Comparison of ENCODE assay signal across 26 cellular contexts in genomic region chr7:133562617-133563016, GRCh38.
DNase-seq lines count a peak whose midpoint lies in the region; ATAC-seq, FAIRE-seq and TF ChIP-seq lines count a peak whose summit lies in the region.
"Had no signal": no experiment of that assay in that cellular context is flagged by ENCODE, and none has a peak within 500 bp of the region (broad histone marks: within the 10 kb centered on the region; RNA-seq: fewer than 3 reads in every experiment).

No MANE protein-coding gene starts in this region.

- FAIRE-seq in GM19239 (lab: Jason Lieb, UNC): no peak
- FAIRE-seq: G401.6 had no signal

- no peak overlapping the region for H2AK9ac ChIP-seq in IMR-90 (replicated peaks; ENCODE audit: low read depth, low read length, poor library complexity)

- H3K4me3 ChIP-seq in IMR-90 (ENCODE audit: insufficient read depth, low read depth, low read length): no peak overlapping the region
- H3K4me3 ChIP-seq in fibroblast of lung (replicated peaks in 1 of 4; ENCODE audit: control extremely low read depth in 1 of 4, insufficient read depth in 1 of 4, low read depth in 3 of 4, low read length in 4 of 4): no peak overlapping the region
- no peak overlapping the region for H3K4me3 ChIP-seq in retinal pigment epithelial cell (ENCODE audit: low read length)
- H3K4me3 ChIP-seq: coronary artery, esophagus muscularis mucosa, SK-N-MC, skin epidermis, thoracic aorta had no signal

- peak overlapping the region; percentile 63 for H3K4me2 ChIP-seq in IMR-90 (ENCODE audit: low read depth, low read length)
- H3K4me2 ChIP-seq in fibroblast of lung (ENCODE audit: extremely low read depth, insufficient read depth, low read length): no peak overlapping the region

- TF ChIP-seq POLR2A in IMR-90 (IDR thresholded peaks at IDR 0.05; ENCODE audit: low read depth, low read length) (no peak), GM18505 (IDR thresholded peaks at IDR 0.05; ENCODE audit: borderline replicate concordance, extremely low read depth, insufficient read depth, insufficient read length) (no peak)

- H4K20me1 ChIP-seq in IMR-90 (ENCODE audit: insufficient read depth, low read length): peaks cover 2% of the 10 kb centered on the region; the same call in 1 of the 2 replicates
- no peaks in the 10 kb centered on the region for H4K20me1 ChIP-seq in fibroblast of lung (ENCODE audit: control insufficient read depth, extremely low read depth, insufficient read depth, low read length)

- H3K4me1 ChIP-seq in IMR-90 (ENCODE audit: control insufficient read depth, insufficient read depth, low read length) (peaks cover 6% of the 10 kb centered on the region), fibroblast of lung (ENCODE audit: control insufficient read depth, extremely low read depth, insufficient read depth, low read length) (peaks cover 3% of the 10 kb centered on the region)
- H3K4me1 ChIP-seq: esophagus muscularis mucosa had no signal

- in situ Hi-C loops in IMR-90 (cut with MboI; ENCODE audit: low sequenced_read_pairs): no loop called here

- BruUV-seq in IMR-90 (replicated peaks; lab: Mats Ljungman, UMichigan): no TSS peak

- H3K27ac ChIP-seq in IMR-90 (ENCODE audit: insufficient read depth, low read length) (no peak overlapping the region), fibroblast of lung (ENCODE audit: insufficient read depth, low read length) (no peak overlapping the region)
- H3K27ac ChIP-seq: coronary artery, esophagus muscularis mucosa, skin epidermis, thoracic aorta had no signal

- peak overlapping the region; percentile 81; the same call in 1 of the 2 replicates for H3K14ac ChIP-seq in IMR-90 (replicated peaks; ENCODE audit: low read depth, low read length)

- no peak overlapping the region for H2AK5ac ChIP-seq in IMR-90 (ENCODE audit: low read depth, low read length)

- TF ChIP-seq RAD21 in IMR-90 (IDR thresholded peaks at IDR 0.05; ENCODE audit: low read length): no peak

- H4K8ac ChIP-seq in IMR-90 (ENCODE audit: low read depth in 2 of 2, low read length in 2 of 2): no peak overlapping the region

- H3K27me3 ChIP-seq in IMR-90 (ENCODE audit: control insufficient read depth, insufficient read depth, low read length): no peaks in the 10 kb centered on the region
- no peaks in the 10 kb centered on the region for H3K27me3 ChIP-seq in fibroblast of lung (ENCODE audit: control insufficient read depth, insufficient read depth, low read length)
- H3K27me3 ChIP-seq: BE2C, esophagus muscularis mucosa had no signal

- dilution Hi-C loops in IMR-90 (cut with HindIII; ENCODE audit: low sequenced_read_pairs, unreplicated experiment): no loop called here

- H3K9me1 ChIP-seq in IMR-90 (ENCODE audit: insufficient read depth, low read length): peaks cover 4% of the 10 kb centered on the region; the same call in 1 of the 2 replicates

- TF ChIP-seq CTCF in IMR-90 (conservative IDR thresholded peaks at IDR 0.05; ENCODE audit: low read depth, low read length) (no peak), fibroblast of lung (conservative IDR thresholded peaks at IDR 0.05 in 1 of 2, IDR thresholded peaks at IDR 0.05 in 1 of 2; ENCODE audit: low read depth in 1 of 2, low read length in 2 of 2) (no peak), retinal pigment epithelial cell (conservative IDR thresholded peaks at IDR 0.05; ENCODE audit: low read depth, low read length) (no peak)

- no peak overlapping the region; the same call in 1 of the 2 replicates for H3K18ac ChIP-seq in IMR-90 (ENCODE audit: low read depth, low read length)

- intact Hi-C loops in IMR-90 (cut with micrococcal nuclease): loop anchor here (10.0 kb wide), 1 partner anchor 292 kb away; no protein-coding TSS in a partner anchor

- H4K91ac ChIP-seq in IMR-90 (ENCODE audit: insufficient read depth, low read depth, low read length): peak overlapping the region; percentile 66; the same call in 1 of the 2 replicates

- H3K9ac ChIP-seq in IMR-90 (ENCODE audit: low read depth, low read length): no peak overlapping the region
- H3K9ac ChIP-seq in fibroblast of lung (ENCODE audit: insufficient read depth, low read length): no peak overlapping the region

- H2BK20ac ChIP-seq in IMR-90 (ENCODE audit: low read depth, low read length): peak overlapping the region; percentile 80; the same call in 1 of the 2 replicates

- no peak overlapping the region for H4K5ac ChIP-seq in IMR-90 (ENCODE audit: low read depth, low read length)

- no peak overlapping the region; the same call in 1 of the 2 replicates for H3K23ac ChIP-seq in IMR-90 (ENCODE audit: low read depth, low read length)

- H2BK120ac ChIP-seq in IMR-90 (ENCODE audit: low read depth, low read length): peak overlapping the region; percentile 71; the same call in 1 of the 2 replicates

- H3K4ac ChIP-seq in IMR-90 (ENCODE audit: low read depth, low read length): no peak overlapping the region

- H3K9me3 ChIP-seq in IMR-90 (ENCODE audit: control insufficient read depth, insufficient read depth, low read length) (no peaks in the 10 kb centered on the region), fibroblast of lung (ENCODE audit: control insufficient read depth, insufficient read depth, low read depth, low read length) (no peaks in the 10 kb centered on the region)
- H3K9me3 ChIP-seq: BE2C, esophagus muscularis mucosa, thoracic aorta had no signal

- peaks cover 7 to 19% of the 10 kb centered on the region in 2 experiments; a peak in 3 of 4 replicates for H3K79me1 ChIP-seq in IMR-90 (ENCODE audit: low read depth in 1 of 2, low read length in 2 of 2)

- H3K36me3 ChIP-seq in IMR-90 (ENCODE audit: control insufficient read depth, insufficient read depth, low read length) (no peaks in the 10 kb centered on the region), fibroblast of lung (ENCODE audit: control insufficient read depth, insufficient read depth, low read length) (no peaks in the 10 kb centered on the region)
- H3K36me3 ChIP-seq: BE2C, esophagus muscularis mucosa, thoracic aorta had no signal

- no peak overlapping the region for H3K56ac ChIP-seq in IMR-90 (ENCODE audit: extremely low read depth, insufficient read depth, low read length)

- no peaks in the 10 kb centered on the region for H3K79me2 ChIP-seq in fibroblast of lung (ENCODE audit: control insufficient read depth, insufficient read depth, low read length)

- H2BK15ac ChIP-seq in IMR-90 (ENCODE audit: low read depth, low read length): no peak overlapping the region

- WGBS in IMR-90 (ENCODE audit: extremely low coverage in 2 of 2, insufficient read length in 1 of 2), 2 experiments: no CpG with 5 or more reads among the region's 4 CpGs

- CTCF ChIA-PET in IMR-90 (lab: Yijun Ruan, JAX): interaction anchor here (1.1 kb wide), 1 partner anchor 20 kb away, joined by 7 read pairs; no protein-coding TSS in a partner anchor

- ATAC-seq in IMR-90 (ENCODE audit: low read depth): peak; percentile 80
- ATAC-seq in GM18505 (IDR thresholded peaks at IDR 0.05; ENCODE audit: unreplicated experiment): no peak
- ATAC-seq: left cardiac atrium; natural killer cell; stimulated activated naive B cell treated with anti-CD40 and anti-IgM and Interleukin-4, amounts not matched to agents 10 μg/mL and 1 μg/mL and 100 μg/mL, for 72 hours had no signal

- POLR2A ChIA-PET in IMR-90 (lab: Charles Lee; ENCODE audit: unreplicated experiment): no interaction called here

- peak overlapping the region; percentile 75 for H2BK5ac ChIP-seq in IMR-90 (ENCODE audit: low read depth, low read length, poor library complexity, severe bottlenecking)

- DNase-seq in COLO829 (ENCODE audit: low spot score): peak; percentile 31
- peak; percentile 41 for DNase-seq in IMR-90
- DNase-seq in fibroblast of lung (ENCODE audit: low read depth in 2 of 2): peak; percentile 21 to 79
- peak; percentile 39 for DNase-seq in retinal pigment epithelial cell (ENCODE audit: low read depth)
- no peak for DNase-seq in GM19239 (ENCODE audit: insufficient read length, low spot score)
- no peak for DNase-seq in C1 segment of cervical spinal cord (lab: John Stamatoyannopoulos, UW)
- DNase-seq: activated B cell treated with CpG ODN at 0.5 μM for 24 hours; activated CD4-positive, alpha-beta T cell treated with anti-CD3 and anti-CD28 coated beads, Interleukin-2, amount 50 U/mL, for 4 hours; activated CD8-positive, alpha-beta memory T cell treated with anti-CD3 and anti-CD28 coated beads, Interleukin-2, amount 50 U/mL, for 48 hours; activated effector memory CD4-positive, alpha-beta T cell treated with anti-CD3 and anti-CD28 coated beads, Interleukin-2, amount 50 U/mL, for 16 hours; BE2C; left cardiac atrium; mesendoderm; natural killer cell; NCI-H69; posterior cingulate gyrus; RPMI8226; stimulated activated CD4-positive, alpha-beta T cell treated with anti-CD3 and anti-CD28 coated beads, Interleukin-1b, Interleukin-23, amount 100 ng/mL, for 48 hours; stimulated activated naive B cell treated with anti-CD40 and anti-IgM and Interleukin-4, amounts not matched to agents 10 μg/mL and 1 μg/mL and 100 μg/mL, for 72 hours had no signal

- H2AFZ ChIP-seq in IMR-90 (replicated peaks; ENCODE audit: low read length, poor library complexity): no peak overlapping the region
- no peak overlapping the region for H2AFZ ChIP-seq in fibroblast of lung (ENCODE audit: low read length)

TF ChIP-seq in IMR-90, 13 proteins besides CTCF, POLR2A, EP300 and RAD21:
- TF ChIP-seq ELK1 (IDR thresholded peaks at IDR 0.05; ENCODE audit: borderline replicate concordance, low read depth, low read length): no peak
- TF ChIP-seq MAFK (IDR thresholded peaks at IDR 0.05; ENCODE audit: low read depth, low read length): peak; percentile 68
- TF ChIP-seq NFE2L2 (IDR thresholded peaks at IDR 0.05; ENCODE audit: low read depth, low read length): no peak
- no peak for TF ChIP-seq RFX5 (IDR thresholded peaks at IDR 0.05; ENCODE audit: low read depth, low read length)
- no peak for TF ChIP-seq MXI1 (IDR thresholded peaks at IDR 0.05; ENCODE audit: borderline replicate concordance, low read depth, low read length)
- no peak for TF ChIP-seq FOS (IDR thresholded peaks at IDR 0.05; ENCODE audit: low read depth, low read length)
- no peak for TF ChIP-seq USF2 (IDR thresholded peaks at IDR 0.05; ENCODE audit: low read depth, low read length)

Comparison
In these comparisons a context has a peak if more than half of its experiments do, and no peak if none do; other contexts are left out.
1. DNase-seq: peak in COLO829 (single experiment), IMR-90 (single experiment), fibroblast of lung (2 of 2) and retinal pigment epithelial cell (single experiment); none in GM19239 (single experiment) and C1 segment of cervical spinal cord (0 of 14).